ENCODE assay signal across 24 cellular contexts in genomic region chr12:104746689-104747088, GRCh38.
DNase-seq lines count a peak whose midpoint lies in the region; ATAC-seq, FAIRE-seq and TF ChIP-seq lines count a peak whose summit lies in the region.
"Had no signal": no experiment of that assay in that cellular context is flagged by ENCODE, and none has a peak within 500 bp of the region (broad histone marks: within the 10 kb centered on the region; RNA-seq: fewer than 3 reads in every experiment).

No MANE protein-coding gene starts in this region.

- peak overlapping the region; percentile 16; the same call in 1 of the 2 replicates for H3K9ac ChIP-seq in BLaER1
- H3K9ac ChIP-seq: KMS-11 had no signal

- H3K4me1 Mint-ChIP-seq in CD4-positive, alpha-beta memory T cell: peaks cover 53 to 75% (median 66%) of the 10 kb centered on the region in 4 donors
- H3K4me1 Mint-ChIP-seq in activated B cell treated with CpG ODN at 0.5 μM for 24 hours (peaks cover 81% of the 10 kb centered on the region), immature natural killer cell (peaks cover 84 to 93% of the 10 kb centered on the region in 2 donors), Calu3 (ENCODE audit: low read depth, unreplicated experiment) (peaks cover 5% of the 10 kb centered on the region)
- peaks cover 49% of the 10 kb centered on the region for H3K4me1 Mint-ChIP-seq in activated CD4-positive, alpha-beta T cell treated with anti-CD3 and anti-CD28 coated beads for 36 hours

- peaks cover 100% of the 10 kb centered on the region for H4K20me1 ChIP-seq in BLaER1

- H3K27me3 Mint-ChIP-seq in CD4-positive, alpha-beta memory T cell: no peaks in the 10 kb centered on the region
- no peaks in the 10 kb centered on the region for H3K27me3 Mint-ChIP-seq in activated B cell treated with CpG ODN at 0.5 μM for 24 hours
- H3K27me3 Mint-ChIP-seq in immature natural killer cell (ENCODE audit: low read depth in 3 of 3): peaks cover 1 to 5% (median 4%) of the 10 kb centered on the region in 3 donors
- peaks cover 61% of the 10 kb centered on the region for H3K27me3 Mint-ChIP-seq in Calu3 (ENCODE audit: unreplicated experiment)
- H3K27me3 Mint-ChIP-seq in activated CD4-positive, alpha-beta T cell treated with anti-CD3 and anti-CD28 coated beads for 36 hours: no peaks in the 10 kb centered on the region

- peak overlapping the region; percentile 10; the same call in 1 of the 2 replicates for H3K27ac ChIP-seq in BLaER1
- H3K27ac ChIP-seq in CD4-positive, alpha-beta memory T cell (ENCODE audit: low read depth, low read length): no peak overlapping the region
- H3K27ac ChIP-seq in substantia nigra (ENCODE audit: low read depth, low read length, poor library complexity, severe bottlenecking): no peak overlapping the region
- H3K27ac ChIP-seq in pancreas: no peak overlapping the region
- H3K27ac ChIP-seq: KMS-11, PC-9, RWPE1 had no signal

- DNase-seq in CD4-positive, alpha-beta memory T cell: no peak
- DNase-seq in activated B cell treated with CpG ODN at 0.5 μM for 24 hours: no peak
- no peak for DNase-seq in immature natural killer cell
- DNase-seq in substantia nigra (lab: John Stamatoyannopoulos, UW): no peak
- DNase-seq in Calu3: no peak
- no peak for DNase-seq in activated CD4-positive, alpha-beta T cell treated with anti-CD3 and anti-CD28 coated beads for 36 hours
- DNase-seq in pancreas: no peak
- DNase-seq: BE2C, COR-L47, GDM1, NCI-H1436, NCI-H1930, NCI-H345, NCI-H524 treated with DMSO at 0.1 percent for 48 hours, PC-9, SIG-M5 had no signal

- H3K36me3 Mint-ChIP-seq in CD4-positive, alpha-beta memory T cell: peaks cover 0 to 3% of the 10 kb centered on the region in 2 donors
- peaks cover 3% of the 10 kb centered on the region for H3K36me3 Mint-ChIP-seq in activated B cell treated with CpG ODN at 0.5 μM for 24 hours (ENCODE audit: low read depth)
- no peaks in the 10 kb centered on the region for H3K36me3 Mint-ChIP-seq in immature natural killer cell
- H3K36me3 Mint-ChIP-seq in Calu3 (ENCODE audit: insufficient read depth, unreplicated experiment): no peaks in the 10 kb centered on the region
- H3K36me3 Mint-ChIP-seq in activated CD4-positive, alpha-beta T cell treated with anti-CD3 and anti-CD28 coated beads for 36 hours (ENCODE audit: low read depth): no peaks in the 10 kb centered on the region

- intact Hi-C loops in CD4-positive, alpha-beta memory T cell (cut with micrococcal nuclease): no loop called here
- intact Hi-C loops in activated B cell treated with CpG ODN at 0.5 μM for 24 hours (cut with micrococcal nuclease): no loop called here
- intact Hi-C loops in Calu3 (cut with micrococcal nuclease; ENCODE audit: unreplicated experiment): no loop called here
- intact Hi-C loops in activated CD4-positive, alpha-beta T cell treated with anti-CD3 and anti-CD28 coated beads for 36 hours (cut with DNase I, micrococcal nuclease): loop anchor here in 1 of 2 experiments (10.0 kb wide), 1 partner anchor 308 kb away; no protein-coding TSS in a partner anchor
- intact Hi-C loops in pancreas (cut with DNase I): no loop called here

- no TSS peak for BruUV-seq in Calu3 (replicated peaks; lab: Mats Ljungman, UMichigan)

- no peaks in the 10 kb centered on the region for H3K27me3 ChIP-seq in BLaER1
- H3K27me3 ChIP-seq in CD4-positive, alpha-beta memory T cell (ENCODE audit: insufficient read depth, low read length): no peaks in the 10 kb centered on the region
- H3K27me3 ChIP-seq in pancreas: no peaks in the 10 kb centered on the region
- H3K27me3 ChIP-seq: BE2C had no signal

- H3K4me2 ChIP-seq in BLaER1: peak overlapping the region; percentile 75
- H3K4me2 ChIP-seq: GM23338, KMS-11, PC-9 had no signal

- CTCF ChIA-PET in CD4-positive, alpha-beta memory T cell (lab: Charles Lee; ENCODE audit: partially characterized antibody): interaction anchor here (0.7 kb wide), 1 partner anchor 289 kb away, joined by 3 read pairs; no protein-coding TSS in a partner anchor
- CTCF ChIA-PET in activated B cell treated with CpG ODN at 0.5 μM for 24 hours (lab: Charles Lee): no interaction called here
- CTCF ChIA-PET in Calu3 (lab: Charles Lee): no interaction called here
- CTCF ChIA-PET in activated CD4-positive, alpha-beta T cell treated with anti-CD3 and anti-CD28 coated beads for 36 hours (lab: Charles Lee): interaction anchor here (0.7 to 1.2 kb wide), 5 partner anchors 10 to 365 kb away, joined by 3 to 5 read pairs (median 4); no protein-coding TSS in a partner anchor

- WGBS in pancreas, 2 donors: 79 to 83% methylated on average over 5 of the region's 5 CpGs

- peak overlapping the region; percentile 16 to 89 (median 55) for H3K27ac Mint-ChIP-seq in CD4-positive, alpha-beta memory T cell
- peak overlapping the region; percentile 1 for H3K27ac Mint-ChIP-seq in activated B cell treated with CpG ODN at 0.5 μM for 24 hours
- H3K27ac Mint-ChIP-seq in immature natural killer cell: peak overlapping the region in 5 of 6 donors; percentile 17 to 46 (median 22)
- H3K27ac Mint-ChIP-seq in Calu3 (ENCODE audit: unreplicated experiment): no peak overlapping the region
- H3K27ac Mint-ChIP-seq in activated CD4-positive, alpha-beta T cell treated with anti-CD3 and anti-CD28 coated beads for 36 hours: no peak overlapping the region

- H3K4me3 Mint-ChIP-seq in CD4-positive, alpha-beta memory T cell: peak overlapping the region in 3 of 8 donors; percentile 18 to 67 (median 26)
- H3K4me3 Mint-ChIP-seq in activated B cell treated with CpG ODN at 0.5 μM for 24 hours: no peak overlapping the region
- H3K4me3 Mint-ChIP-seq in immature natural killer cell: no peak overlapping the region
- H3K4me3 Mint-ChIP-seq in Calu3 (ENCODE audit: low read depth, unreplicated experiment): no peak overlapping the region
- no peak overlapping the region for H3K4me3 Mint-ChIP-seq in activated CD4-positive, alpha-beta T cell treated with anti-CD3 and anti-CD28 coated beads for 36 hours
- H3K4me3 Mint-ChIP-seq: GM23338 had no signal

- H3K9me3 ChIP-seq in BLaER1 (no peaks in the 10 kb centered on the region), pancreas (no peaks in the 10 kb centered on the region)
- H3K9me3 ChIP-seq in CD4-positive, alpha-beta memory T cell (ENCODE audit: control insufficient read depth in 1 of 2, low read length in 2 of 2): no peaks in the 10 kb centered on the region
- H3K9me3 ChIP-seq: BE2C had no signal

- no peak for TF ChIP-seq CTCF in activated B cell treated with CpG ODN at 0.5 μM for 24 hours (IDR thresholded peaks at IDR 0.05)
- TF ChIP-seq CTCF in Calu3 (IDR thresholded peaks at IDR 0.05; ENCODE audit: unreplicated experiment): no peak
- no peak for TF ChIP-seq CTCF in pancreas (IDR thresholded peaks at IDR 0.05)

- H3K4me3 ChIP-seq in BLaER1: no peak overlapping the region
- no peak overlapping the region for H3K4me3 ChIP-seq in CD4-positive, alpha-beta memory T cell (ENCODE audit: low read length in 2 of 2)
- H3K4me3 ChIP-seq in pancreas: no peak overlapping the region
- H3K4me3 ChIP-seq: GM23338, PC-9 had no signal

- POLR2A ChIA-PET in CD4-positive, alpha-beta memory T cell (lab: Charles Lee; ENCODE audit: partially characterized antibody): interaction anchor here (1.0 to 2.5 kb wide), 3 partner anchors 12 to 26 kb away, joined by 3 to 13 read pairs (median 5); no protein-coding TSS in a partner anchor
- POLR2A ChIA-PET in activated B cell treated with CpG ODN at 0.5 μM for 24 hours (lab: Charles Lee): interaction anchor here (0.8 to 0.9 kb wide), 2 partner anchors 35 to 55 kb away, joined by 3 read pairs; no protein-coding TSS in a partner anchor
- POLR2A ChIA-PET in activated CD4-positive, alpha-beta T cell treated with anti-CD3 and anti-CD28 coated beads for 36 hours (lab: Charles Lee): no interaction called here

- ATAC-seq in activated B cell treated with CpG ODN at 0.5 μM for 24 hours (ENCODE audit: low read depth) (no peak), pancreas (no peak)
- ATAC-seq in activated CD4-positive, alpha-beta T cell treated with anti-CD3 and anti-CD28 coated beads for 36 hours: no peak
- ATAC-seq: GM23338, HCT116, SK-N-SH treated with all-trans-retinoic acid at 6 μM for 48 hours had no signal

- H3K9me3 Mint-ChIP-seq in CD4-positive, alpha-beta memory T cell: peaks cover 0 to 2% (median 0%) of the 10 kb centered on the region in 8 donors
- H3K9me3 Mint-ChIP-seq in activated B cell treated with CpG ODN at 0.5 μM for 24 hours (peaks cover 2% of the 10 kb centered on the region), immature natural killer cell (no peaks in the 10 kb centered on the region), Calu3 (ENCODE audit: low read depth, unreplicated experiment) (no peaks in the 10 kb centered on the region)
- H3K9me3 Mint-ChIP-seq in activated CD4-positive, alpha-beta T cell treated with anti-CD3 and anti-CD28 coated beads for 36 hours (ENCODE audit: low read depth): no peaks in the 10 kb centered on the region
- H3K9me3 Mint-ChIP-seq: GM23338 had no signal

- H3K36me3 ChIP-seq in BLaER1 (no peaks in the 10 kb centered on the region), pancreas (no peaks in the 10 kb centered on the region)
- no peaks in the 10 kb centered on the region for H3K36me3 ChIP-seq in CD4-positive, alpha-beta memory T cell (ENCODE audit: insufficient read depth, low read length)
- H3K36me3 ChIP-seq: BE2C had no signal

- FAIRE-seq in pancreas (lab: Jason Lieb, UNC): no peak
- FAIRE-seq: A204.1, GM19239 had no signal

- H3K4me1 ChIP-seq in BLaER1: peaks cover 91% of the 10 kb centered on the region
- peaks cover 45% of the 10 kb centered on the region for H3K4me1 ChIP-seq in CD4-positive, alpha-beta memory T cell (ENCODE audit: insufficient read depth, low read length)
- H3K4me1 ChIP-seq in pancreas: peaks cover 0 to 3% (median 0%) of the 10 kb centered on the region in 3 donors
- H3K4me1 ChIP-seq: BE2C had no signal

Comparison
In these comparisons a context has a peak if more than half of its experiments do, and no peak if none do; other contexts are left out.
1. H3K27ac Mint-ChIP-seq: peak in CD4-positive, alpha-beta memory T cell (7 of 7), activated B cell treated with CpG ODN at 0.5 μM for 24 hours (single experiment) and immature natural killer cell (5 of 6); none in Calu3 (single experiment) and activated CD4-positive, alpha-beta T cell treated with anti-CD3 and anti-CD28 coated beads for 36 hours (single experiment).
2. CTCF ChIA-PET loops: an anchor here in CD4-positive, alpha-beta memory T cell (0.7 kb wide) and activated CD4-positive, alpha-beta T cell treated with anti-CD3 and anti-CD28 coated beads for 36 hours (0.7 to 1.2 kb wide); none called in activated B cell treated with CpG ODN at 0.5 μM for 24 hours and Calu3.